Comparison of ENCODE assay signal across 8 cellular contexts in the genomic region with DNA sequence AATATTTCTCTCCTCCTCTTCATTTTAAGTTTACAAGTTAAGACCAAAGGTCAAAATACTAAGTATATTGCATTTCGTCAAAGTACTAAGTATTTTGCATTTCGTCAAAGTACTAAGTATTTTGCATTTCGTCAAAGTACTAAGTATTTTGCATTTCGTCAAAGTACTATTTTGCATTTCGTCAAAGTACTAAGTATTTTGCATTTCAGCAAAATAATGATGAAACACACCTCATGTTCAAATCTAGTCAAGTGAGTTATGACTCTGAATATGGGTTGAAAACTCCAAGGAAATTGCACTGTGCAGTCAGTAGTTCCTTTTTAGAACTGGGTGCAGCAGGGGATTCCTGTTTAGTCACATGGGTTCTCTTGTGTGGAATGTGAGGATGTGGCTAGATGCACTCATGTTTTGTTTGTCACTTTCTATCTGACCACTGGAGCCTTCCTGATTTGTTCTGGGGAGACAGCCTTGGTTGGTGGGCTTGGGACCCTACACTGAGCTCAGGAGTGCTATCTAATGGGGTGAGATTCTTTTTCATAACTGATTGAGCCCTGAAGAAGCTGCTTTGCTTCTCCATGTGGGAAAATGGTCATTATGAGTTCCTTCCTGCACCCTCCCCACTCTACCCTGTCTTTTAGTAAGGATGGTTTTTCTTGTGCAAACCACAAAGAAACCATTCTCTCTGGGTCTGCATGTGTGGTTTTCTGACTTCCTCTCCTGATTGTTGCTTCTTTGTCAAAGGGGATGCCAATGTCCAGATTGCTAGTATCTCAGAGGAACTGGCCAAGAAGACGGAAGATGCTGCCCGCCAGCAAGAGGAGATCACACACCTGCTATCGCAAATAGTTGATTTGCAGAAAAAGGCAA.
A peak's percentile ranks its signal among the peaks of the same experiment; 100 is the strongest.
DNase-seq lines count a peak whose midpoint lies in the region; ATAC-seq and TF ChIP-seq lines count a peak whose summit lies in the region.

No MANE protein-coding gene starts in this region.

- peaks cover 63% of the 10 kb centered on the region for H3K4me1 ChIP-seq in Karpas-422 (ENCODE audit: low read length)
- H3K4me1 ChIP-seq in CD8-positive, alpha-beta T cell (ENCODE audit: insufficient read depth, low read length): peaks cover 15% of the 10 kb centered on the region

- H2AFZ ChIP-seq in Karpas-422 (ENCODE audit: low read length): no peak overlapping the region

- H3K9me3 ChIP-seq in Karpas-422 (ENCODE audit: low read length): no peaks in the 10 kb centered on the region
- no peaks in the 10 kb centered on the region for H3K9me3 ChIP-seq in CD8-positive, alpha-beta T cell (ENCODE audit: low read length)

- no peaks in the 10 kb centered on the region; the same call in 1 of the 2 replicates for H4K20me1 ChIP-seq in Karpas-422 (ENCODE audit: insufficient read depth, low read depth, low read length)

- H3K27ac ChIP-seq in Karpas-422 (ENCODE audit: low read length): peak overlapping the region; percentile 86
- H3K27ac ChIP-seq in CD8-positive, alpha-beta T cell (ENCODE audit: low read depth, low read length): no peak overlapping the region

- H3K27me3 Mint-ChIP-seq in endothelial cell (ENCODE audit: unreplicated experiment): peaks cover 1% of the 10 kb centered on the region
- no peaks in the 10 kb centered on the region for H3K27me3 Mint-ChIP-seq in CD8-positive, alpha-beta T cell (ENCODE audit: low read depth)

- peak overlapping the region; percentile 97 for H3K27ac Mint-ChIP-seq in endothelial cell (ENCODE audit: unreplicated experiment)
- H3K27ac Mint-ChIP-seq in CD8-positive, alpha-beta T cell: no peak overlapping the region

- H3K36me3 ChIP-seq in Karpas-422 (ENCODE audit: insufficient read depth, low read length): peaks cover 31% of the 10 kb centered on the region; the same call in 1 of the 2 replicates
- H3K36me3 ChIP-seq in CD8-positive, alpha-beta T cell (ENCODE audit: insufficient read depth, low read length): no peaks in the 10 kb centered on the region

- peak overlapping the region; percentile 32 for H3K4me2 ChIP-seq in Karpas-422 (ENCODE audit: low read depth, low read length, poor library complexity, severe bottlenecking)

- H3K9ac ChIP-seq in Karpas-422 (ENCODE audit: low read length): peak overlapping the region; percentile 48

- no peak for TF ChIP-seq CTCF in endothelial cell (IDR thresholded peaks at IDR 0.05; ENCODE audit: unreplicated experiment)
- no peak for TF ChIP-seq CTCF in CD8-positive, alpha-beta T cell (IDR thresholded peaks at IDR 0.05)

- POLR2A ChIA-PET in CD8-positive, alpha-beta T cell (lab: Charles Lee): no interaction called here

- H3K79me2 ChIP-seq in Karpas-422 (ENCODE audit: low read length): peaks cover 44% of the 10 kb centered on the region

- no peaks in the 10 kb centered on the region for H3K9me2 ChIP-seq in Karpas-422 (replicated peaks; ENCODE audit: insufficient read depth, low read length)

- no peak overlapping the region for H3K4me3 ChIP-seq in Karpas-422 (ENCODE audit: low read length)
- no peak overlapping the region for H3K4me3 ChIP-seq in CD8-positive, alpha-beta T cell (ENCODE audit: low read depth, low read length)

- ATAC-seq in GM21390 (IDR thresholded peaks at IDR 0.05; ENCODE audit: unreplicated experiment) (peak; percentile 41), GM18858 (IDR thresholded peaks at IDR 0.05; ENCODE audit: unreplicated experiment) (no peak)
- no peak for ATAC-seq in CD8-positive, alpha-beta T cell

- H3K4me1 Mint-ChIP-seq in endothelial cell (ENCODE audit: unreplicated experiment): peaks cover 58% of the 10 kb centered on the region
- peaks cover 12% of the 10 kb centered on the region for H3K4me1 Mint-ChIP-seq in CD8-positive, alpha-beta T cell (ENCODE audit: low read depth)

- no peaks in the 10 kb centered on the region for H3K27me3 ChIP-seq in Karpas-422 (ENCODE audit: low read length)
- H3K27me3 ChIP-seq in CD8-positive, alpha-beta T cell (ENCODE audit: insufficient read depth, low read length): no peaks in the 10 kb centered on the region

- DNase-seq in CMK (ENCODE audit: low read depth): peak; percentile 52
- DNase-seq in Karpas-422: peak; percentile 60
- no peak for DNase-seq in endothelial cell (ENCODE audit: low spot score)
- no peak for DNase-seq in RKO (ENCODE audit: low spot score)
- no peak for DNase-seq in CD8-positive, alpha-beta T cell
- no peak for DNase-seq in HUDEP-2 (lab: John Stamatoyannopoulos, UW; ENCODE audit: unreplicated experiment in 76 of 76)

- peak overlapping the region; percentile 53 for H3K4me3 Mint-ChIP-seq in endothelial cell (ENCODE audit: unreplicated experiment)
- H3K4me3 Mint-ChIP-seq in CD8-positive, alpha-beta T cell: no peak overlapping the region

- CTCF ChIA-PET in CD8-positive, alpha-beta T cell (lab: Charles Lee): interaction anchor here (0.6 to 5.3 kb wide), 13 partner anchors 12 to 365 kb away, joined by 3 to 40 read pairs (median 7); no protein-coding TSS in a partner anchor

- intact Hi-C loops in CD8-positive, alpha-beta T cell (cut with DNase I, micrococcal nuclease): loop anchor here in 1 of 2 experiments (5.0 kb wide), 1 partner anchor 95 kb away; no protein-coding TSS in a partner anchor

- no peaks in the 10 kb centered on the region for H3K9me3 Mint-ChIP-seq in endothelial cell (ENCODE audit: unreplicated experiment)
- H3K9me3 Mint-ChIP-seq in CD8-positive, alpha-beta T cell: no peaks in the 10 kb centered on the region

- H3K36me3 Mint-ChIP-seq in endothelial cell (ENCODE audit: low read depth, unreplicated experiment): peaks cover 31% of the 10 kb centered on the region
- H3K36me3 Mint-ChIP-seq in CD8-positive, alpha-beta T cell: peaks cover 70% of the 10 kb centered on the region

Comparison
In these comparisons a context has a peak if more than half of its experiments do, and no peak if none do; other contexts are left out.
1. DNase-seq: peak in CMK (single experiment) and Karpas-422 (single experiment); none in endothelial cell (single experiment), RKO (single experiment), CD8-positive, alpha-beta T cell (0 of 7) and HUDEP-2 (0 of 76).